Comparison of ENCODE assay signal across 8 cellular contexts in genomic region chr4:112321768-112322684, GRCh38. TPM values are rescaled to one million over a fixed set of nuclear protein-coding genes. Genes with fewer than 3 reads are reported as not detected.
A peak's percentile ranks its signal among the peaks of the same experiment; 100 is the strongest.
DNase-seq lines count a peak whose midpoint lies in the region; ATAC-seq and TF ChIP-seq lines count a peak whose summit lies in the region.

No MANE protein-coding gene starts in this region.

- H3K4me3 ChIP-seq in WERI-Rb-1 (ENCODE audit: low read depth, low read length) (no peak overlapping the region), mammary epithelial cell (replicated peaks in 1 of 3; ENCODE audit: insufficient read depth in 1 of 3, low read depth in 2 of 3, low read length in 3 of 3) (no peak overlapping the region), kidney epithelial cell (ENCODE audit: low read depth, low read length) (no peak overlapping the region)

- no peak overlapping the region for H2AFZ ChIP-seq in mammary epithelial cell (ENCODE audit: low read depth, low read length)

- 19% methylated on average over 4 of the region's 4 CpGs for whole genome bisulfite sequencing in mammary epithelial cell (ENCODE audit: low coverage, missing lambda C conversion rate)

- peak; percentile 2 for DNase-seq in NCI-H146 (lab: John Stamatoyannopoulos, UW)
- no peak for DNase-seq in NCI-H146 treated with DMSO at 0.1 percent for 48 hours (lab: John Stamatoyannopoulos, UW; ENCODE audit: unreplicated experiment)
- peak; percentile 31 to 74 (median 50) for DNase-seq in NCI-H1417 (lab: John Stamatoyannopoulos, UW)
- DNase-seq in WERI-Rb-1 = peak; percentile 60
- DNase-seq in mammary epithelial cell = peak; percentile 32
- no peak for DNase-seq in kidney epithelial cell (ENCODE audit: low read depth)
- DNase-seq in stimulated activated CD4-positive, alpha-beta T cell treated with anti-CD3 and anti-CD28 coated beads, Interleukin-2, amount 100 ng/mL, for 4 hours (ENCODE audit: low read depth) = peak; percentile 70

- H3K4me2 ChIP-seq in mammary epithelial cell (ENCODE audit: insufficient read depth, low read depth, low read length) = peak overlapping the region; percentile 29

- H4K20me1 ChIP-seq in mammary epithelial cell (ENCODE audit: insufficient read depth, low read length) = no peaks in the 10 kb centered on the region

- intact Hi-C loops in mammary epithelial cell (cut with micrococcal nuclease) = loop anchor here (2.0 to 10.0 kb wide), 2 partner anchors 201 to 217 kb away; no protein-coding TSS in a partner anchor

- in situ Hi-C loops in mammary epithelial cell (cut with MboI; ENCODE audit: low sequenced_read_pairs in 2 of 2) = loop anchor here in 1 of 2 donors (10.0 kb wide), 1 partner anchor 283 kb away; no protein-coding TSS in a partner anchor

- CTCF ChIA-PET in mammary epithelial cell (lab: Charles Lee; ENCODE audit: low non-redundant PET) = no interaction called here

- no peak overlapping the region for H3K27ac ChIP-seq in WERI-Rb-1
- H3K27ac ChIP-seq in mammary epithelial cell (ENCODE audit: insufficient read depth, low read depth, low read length) = no peak overlapping the region

- BruUV-seq in mammary epithelial cell (replicated peaks; lab: Mats Ljungman, UMichigan) = no TSS peak

- ATAC-seq in GM18870 (IDR thresholded peaks at IDR 0.05; ENCODE audit: unreplicated experiment) = no peak

- H3K27me3 ChIP-seq in WERI-Rb-1 (ENCODE audit: insufficient read depth, low read depth, severe bottlenecking) (peaks cover 19% of the 10 kb centered on the region), mammary epithelial cell (ENCODE audit: insufficient read depth, low read length) (no peaks in the 10 kb centered on the region), kidney epithelial cell (ENCODE audit: control insufficient read depth, insufficient read depth, low read length) (no peaks in the 10 kb centered on the region)

- H3K36me3 ChIP-seq in WERI-Rb-1 = no peaks in the 10 kb centered on the region
- no peaks in the 10 kb centered on the region for H3K36me3 ChIP-seq in mammary epithelial cell (ENCODE audit: insufficient read depth, low read length)
- H3K36me3 ChIP-seq in kidney epithelial cell (ENCODE audit: control insufficient read depth, insufficient read depth, low read length) = no peaks in the 10 kb centered on the region

- no peak overlapping the region for H3K9ac ChIP-seq in mammary epithelial cell (ENCODE audit: insufficient read depth, low read length)

- H3K9me3 ChIP-seq in WERI-Rb-1 (ENCODE audit: severe bottlenecking) = no peaks in the 10 kb centered on the region
- H3K9me3 ChIP-seq in mammary epithelial cell (replicated peaks; ENCODE audit: insufficient read depth, low read length) = no peaks in the 10 kb centered on the region

- dilution Hi-C loops in mammary epithelial cell (cut with HindIII; ENCODE audit: low sequenced_read_pairs) = no loop called here

- H3K4me1 ChIP-seq in mammary epithelial cell (ENCODE audit: insufficient read depth, low read length) = no peaks in the 10 kb centered on the region

- no peaks in the 10 kb centered on the region for H3K79me2 ChIP-seq in mammary epithelial cell (ENCODE audit: insufficient read depth, low read length)

- TF ChIP-seq CTCF in WERI-Rb-1 (IDR thresholded peaks at IDR 0.05; ENCODE audit: low read depth, low read length) (peak; percentile 73), mammary epithelial cell (conservative IDR thresholded peaks at IDR 0.05 in 1 of 2, IDR thresholded peaks at IDR 0.05 in 1 of 2; ENCODE audit: extremely low read depth in 1 of 2, insufficient read depth in 1 of 2, low read depth in 1 of 2, low read length in 2 of 2) (peak; percentile 88 to 98), kidney epithelial cell (IDR thresholded peaks at IDR 0.05; ENCODE audit: insufficient read depth, low read length, poor library complexity, severe bottlenecking) (peak; percentile 87)

RNA-seq across cellular contexts. Expression of gene ALPK1, which starts 24.9 kb away (rescaled TPM):
- total RNA-seq in mammary epithelial cell (10 to 100 TPM; 19.0 to 24.3 TPM), kidney epithelial cell (12.5 and 19.7 TPM in 2 replicates)
- 4.0 TPM for polyA plus RNA-seq in mammary epithelial cell
- polyA minus RNA-seq in mammary epithelial cell = 1.4 TPM

RNA-seq across cellular contexts. Expression of gene TIFA, which starts 36.3 kb away (rescaled TPM):
- 10 to 100 TPM in 1 of 2 donors, 1 to 10 TPM in 1; 4.3 to 10.1 TPM for total RNA-seq in mammary epithelial cell
- 5.5 TPM for polyA plus RNA-seq in mammary epithelial cell
- polyA minus RNA-seq in mammary epithelial cell = 5.5 TPM
- 8.3 and 9.0 TPM in 2 replicates for total RNA-seq in kidney epithelial cell

Comparison
In these comparisons a context has a peak if more than half of its experiments do, and no peak if none do; other contexts are left out.
1. DNase-seq: peak in NCI-H146 (single experiment), NCI-H1417 (3 of 3), WERI-Rb-1 (single experiment), mammary epithelial cell (single experiment) and stimulated activated CD4-positive, alpha-beta T cell treated with anti-CD3 and anti-CD28 coated beads, Interleukin-2, amount 100 ng/mL, for 4 hours (single experiment); none in NCI-H146 treated with DMSO at 0.1 percent for 48 hours (single experiment) and kidney epithelial cell (single experiment).
2. Peak in every context shown above with its lines, with median percentiles within 50 percentile points of each other: CTCF ChIP-seq.